Comparison of ENCODE assay signal across 14 cellular contexts in the genomic region with DNA sequence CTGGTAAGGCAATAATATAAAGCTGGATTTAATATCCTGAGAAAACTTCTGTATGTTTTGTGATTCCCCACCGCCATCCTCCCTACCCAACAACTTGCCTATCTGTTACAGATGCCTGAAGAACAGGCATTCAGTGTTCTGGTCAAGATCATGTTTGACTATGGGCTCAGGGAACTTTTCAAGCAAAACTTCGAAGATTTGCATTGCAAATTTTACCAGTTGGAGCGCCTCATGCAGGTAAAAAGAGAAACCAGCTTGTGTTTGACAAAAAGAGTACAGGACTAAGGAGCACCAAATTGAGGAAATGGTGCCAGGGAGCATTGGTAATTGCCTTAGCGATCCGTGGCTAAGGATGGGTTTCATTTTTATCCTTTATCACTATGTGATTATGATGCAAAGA. TPM values are rescaled to one million over a fixed set of nuclear protein-coding genes. Genes with fewer than 3 reads are reported as not detected.
DNase-seq lines count a peak whose midpoint lies in the region; TF ChIP-seq lines count a peak whose summit lies in the region.
"Had no signal": no experiment of that assay in that cellular context is flagged by ENCODE, and none has a peak within 500 bp of the region (broad histone marks: within the 10 kb centered on the region; RNA-seq: fewer than 3 reads in every experiment).

No MANE protein-coding gene starts in this region.

- POLR2A ChIA-PET in MCF 10A (lab: Yijun Ruan, JAX) = interaction anchor here (1.5 kb wide), 1 partner anchor 12 kb away, joined by 4 read pairs; no protein-coding TSS in a partner anchor

- CTCF ChIA-PET in MCF 10A (lab: Yijun Ruan, JAX) = interaction anchor here (0.7 to 1.0 kb wide), 4 partner anchors 18 to 276 kb away, joined by 3 to 4 read pairs (median 3); no protein-coding TSS in a partner anchor

- peak overlapping the region; percentile 73 for H3K9ac ChIP-seq in adipocyte (ENCODE audit: low read length)
- peak overlapping the region; percentile 38; the same call in 1 of the 2 replicates for H3K9ac ChIP-seq in iPS-20b (ENCODE audit: low read depth, low read length)
- H3K9ac ChIP-seq in subcutaneous abdominal adipose tissue (ENCODE audit: low read length in 5 of 5) = no peak overlapping the region

- no peak for DNase-seq in HFFc6
- no peak for DNase-seq in adipocyte (ENCODE audit: low read depth)
- DNase-seq in MCF 10A (ENCODE audit: unreplicated experiment) = no peak
- DNase-seq in C1 segment of cervical spinal cord (lab: John Stamatoyannopoulos, UW) = no peak
- DNase-seq in NCI-H2081 (lab: John Stamatoyannopoulos, UW) = no peak
- DNase-seq in NCI-H2196 (lab: John Stamatoyannopoulos, UW; ENCODE audit: unreplicated experiment) = no peak
- DNase-seq: activated CD4-positive, alpha-beta memory T cell treated with anti-CD3 and anti-CD28 coated beads for 36 hours; activated effector memory CD4-positive, alpha-beta T cell treated with anti-CD3 and anti-CD28 coated beads, Interleukin-2, amount 50 U/mL, for 16 hours; NCI-H146; NCI-H524; ovary; T-helper 9 cell had no signal

- H3K4me1 ChIP-seq in adipocyte (ENCODE audit: control insufficient read depth, insufficient read depth, low read length) (peaks cover 53% of the 10 kb centered on the region), iPS-20b (ENCODE audit: insufficient read depth, low read length) (peaks cover 51% of the 10 kb centered on the region), subcutaneous abdominal adipose tissue (ENCODE audit: control insufficient read depth in 5 of 5, insufficient read depth in 5 of 5, low read length in 5 of 5) (peaks cover 0 to 15% (median 7%) of the 10 kb centered on the region in 5 donors)

- H3K4me1 Mint-ChIP-seq in HFFc6 (ENCODE audit: low read depth) = peaks cover 42% of the 10 kb centered on the region
- peaks cover 16% of the 10 kb centered on the region for H3K4me1 Mint-ChIP-seq in MCF 10A (ENCODE audit: insufficient read depth, unreplicated experiment)

- H3K27ac Mint-ChIP-seq in HFFc6 (peak overlapping the region; percentile 73; the same call in 1 of the 2 replicates), MCF 10A (ENCODE audit: low read depth, unreplicated experiment) (no peak overlapping the region)
- H3K27ac Mint-ChIP-seq: activated CD4-positive, alpha-beta memory T cell treated with anti-CD3 and anti-CD28 coated beads for 36 hours had no signal

- H3K27me3 ChIP-seq in adipocyte (replicated peaks; ENCODE audit: control insufficient read depth, insufficient read depth, low read length) = no peaks in the 10 kb centered on the region
- no peaks in the 10 kb centered on the region for H3K27me3 ChIP-seq in iPS-20b (ENCODE audit: insufficient read depth, low read length)
- H3K27me3 ChIP-seq in subcutaneous abdominal adipose tissue (ENCODE audit: control insufficient read depth in 5 of 5, insufficient read depth in 4 of 5, low read length in 5 of 5) = no peaks in the 10 kb centered on the region
- H3K27me3 ChIP-seq: ovary had no signal

- H3K36me3 ChIP-seq in adipocyte (ENCODE audit: control insufficient read depth, insufficient read depth, low read length, severe bottlenecking) = peaks cover 33% of the 10 kb centered on the region
- H3K36me3 ChIP-seq in iPS-20b (ENCODE audit: insufficient read depth, low read depth, low read length) = peaks cover 47% of the 10 kb centered on the region
- peaks cover 7 to 55% (median 31%) of the 10 kb centered on the region in 5 donors for H3K36me3 ChIP-seq in subcutaneous abdominal adipose tissue (ENCODE audit: control insufficient read depth in 5 of 5, insufficient read depth in 5 of 5, low read length in 5 of 5)
- H3K36me3 ChIP-seq: ovary had no signal

- H3K27ac ChIP-seq in iPS-20b (ENCODE audit: low read length) (peak overlapping the region; percentile 45), subcutaneous abdominal adipose tissue (ENCODE audit: low read depth, low read length) (peak overlapping the region; percentile 24)

- intact Hi-C loops in MCF 10A (cut with micrococcal nuclease) = no loop called here

- H3K4me3 ChIP-seq in adipocyte (ENCODE audit: low read length) (peak overlapping the region; percentile 53), iPS-20b (ENCODE audit: low read length) (peak overlapping the region; percentile 52), subcutaneous abdominal adipose tissue (ENCODE audit: low read depth in 1 of 5, low read length in 5 of 5) (peak overlapping the region in 1 of 5 donors; percentile 34)
- H3K4me3 ChIP-seq: ovary had no signal

- TF ChIP-seq CTCF in HFFc6 (IDR thresholded peaks at IDR 0.05) = no peak
- TF ChIP-seq CTCF in MCF 10A (IDR thresholded peaks at IDR 0.05; ENCODE audit: unreplicated experiment) = no peak

- no peaks in the 10 kb centered on the region for H3K9me3 Mint-ChIP-seq in HFFc6
- H3K9me3 Mint-ChIP-seq in MCF 10A (ENCODE audit: unreplicated experiment) = no peaks in the 10 kb centered on the region
- H3K9me3 Mint-ChIP-seq: activated CD4-positive, alpha-beta memory T cell treated with anti-CD3 and anti-CD28 coated beads for 36 hours had no signal

- no TSS peak for BruUV-seq in MCF 10A (replicated peaks; lab: Mats Ljungman, UMichigan)

- peak overlapping the region; percentile 49; the same call in 1 of the 2 replicates for H3K4me3 Mint-ChIP-seq in HFFc6
- H3K4me3 Mint-ChIP-seq in MCF 10A (ENCODE audit: unreplicated experiment) = no peak overlapping the region
- H3K4me3 Mint-ChIP-seq: activated CD4-positive, alpha-beta memory T cell treated with anti-CD3 and anti-CD28 coated beads for 36 hours had no signal

- H3K9me3 ChIP-seq in adipocyte (ENCODE audit: control insufficient read depth, low read length) (no peaks in the 10 kb centered on the region), iPS-20b (ENCODE audit: insufficient read depth, low read depth, low read length) (no peaks in the 10 kb centered on the region), subcutaneous abdominal adipose tissue (ENCODE audit: control insufficient read depth in 5 of 5, low read length in 5 of 5) (no peaks in the 10 kb centered on the region)
- H3K9me3 ChIP-seq: ovary had no signal

- H3K27me3 Mint-ChIP-seq in HFFc6 (ENCODE audit: insufficient read depth) (no peaks in the 10 kb centered on the region; the same call in 1 of the 2 replicates), MCF 10A (ENCODE audit: insufficient read depth, unreplicated experiment) (no peaks in the 10 kb centered on the region)
- H3K27me3 Mint-ChIP-seq: activated CD4-positive, alpha-beta memory T cell treated with anti-CD3 and anti-CD28 coated beads for 36 hours had no signal

- H3K36me3 Mint-ChIP-seq in HFFc6 (ENCODE audit: low read depth) (peaks cover 27% of the 10 kb centered on the region), MCF 10A (ENCODE audit: insufficient read depth, unreplicated experiment) (peaks cover 58% of the 10 kb centered on the region)

RNA-seq across cellular contexts. Expression of a gene that starts 40.0 kb away (rescaled TPM):
- total RNA-seq in HFFc6 (2021; fragmentation: NEBNext Ultra II Directional; extraction: Animal tissue kit (Norgen Biotek cat#: 25700)) = under 1 TPM in 1 of 6 experiments, not detected in 5; 0.26 TPM
- total RNA-seq in MCF 10A (2022) = 0.37 TPM in 1 of 2 replicates, not detected in the other

Comparison
In these comparisons a context has a peak if more than half of its experiments do, and no peak if none do; other contexts are left out.
1. H3K9ac ChIP-seq: peak in adipocyte (single experiment) and iPS-20b (single experiment); none in subcutaneous abdominal adipose tissue (0 of 5).